8 cellular contexts compared by ENCODE assay signal in the genomic region with DNA sequence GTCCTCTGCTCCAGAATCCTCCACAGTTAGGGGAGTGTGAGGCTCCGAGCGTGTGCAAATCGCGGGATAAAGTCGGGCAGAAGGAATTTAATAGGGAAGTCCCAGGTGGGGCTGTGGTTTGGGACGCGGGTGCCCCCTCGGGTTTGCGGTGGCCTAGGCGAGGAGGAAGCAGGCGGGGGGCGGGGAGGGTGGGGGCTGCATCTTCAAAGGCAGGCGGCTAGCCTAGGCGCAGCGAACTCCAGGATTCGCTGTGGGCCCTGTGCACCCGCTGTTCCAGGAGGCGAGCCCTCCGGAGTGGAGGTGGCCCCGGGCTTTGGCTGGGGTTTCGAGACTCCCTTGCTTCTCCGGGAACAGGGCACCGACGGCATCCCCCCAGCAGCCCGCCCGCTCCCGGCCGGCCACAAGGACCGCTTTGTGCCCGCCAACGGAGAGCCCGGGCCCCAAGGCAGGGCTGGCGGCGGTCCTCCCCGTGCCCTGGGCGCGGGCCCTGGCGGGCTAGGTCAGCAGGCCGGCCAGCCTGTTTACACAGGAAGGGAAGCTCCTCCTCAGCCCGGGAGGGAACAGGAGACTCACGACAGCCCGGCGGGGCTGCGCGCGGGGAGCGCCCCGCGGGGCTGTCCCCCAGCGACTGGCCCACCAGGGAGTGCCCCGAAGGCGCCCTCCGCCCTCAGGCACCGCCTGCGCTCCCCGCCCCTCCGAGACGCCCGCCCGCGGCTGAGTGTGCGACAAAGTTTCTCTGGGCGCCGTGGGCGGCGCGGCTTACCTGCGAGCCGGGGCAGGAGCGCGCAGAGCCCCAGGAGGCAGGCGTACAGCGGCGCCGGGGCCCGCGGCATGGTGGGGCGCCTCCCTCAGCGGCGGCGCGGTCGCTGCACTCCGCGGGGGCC. TPM values are rescaled to one million over a fixed set of nuclear protein-coding genes. Genes with fewer than 3 reads are reported as not detected.
DNase-seq lines count a peak whose midpoint lies in the region; ATAC-seq and TF ChIP-seq lines count a peak whose summit lies in the region.

No MANE protein-coding gene starts in this region.

- TF ChIP-seq POLR2A in lower leg skin (IDR thresholded peaks at IDR 0.05): no peak

- DNase-seq in AG04450 (ENCODE audit: low read depth, low spot score) (no peak), UCSD-AML1 (lab: John Stamatoyannopoulos, UW; ENCODE audit: unreplicated experiment) (peak; percentile 37), colonic mucosa (peak; percentile 75), lower leg skin (ENCODE audit: low spot score in 2 of 2) (peak in 1 of 2 donors; percentile 90), DMS79 (lab: John Stamatoyannopoulos, UW) (no peak)
- DNase-seq in stimulated activated CD4-positive, alpha-beta T cell treated with anti-CD3 and anti-CD28 coated beads, TNF-alpha, amount 100 ng/mL, for 4 hours (ENCODE audit: low read depth in 3 of 3): peak in 2 of 3 experiments; percentile 20 to 38

- H3K9me3 ChIP-seq in AG04450 (ENCODE audit: control insufficient read depth, insufficient read depth, low read length) (no peaks in the 10 kb centered on the region; the same call in 1 of the 2 replicates), colonic mucosa (no peaks in the 10 kb centered on the region)

- H3K36me3 ChIP-seq in colonic mucosa: no peaks in the 10 kb centered on the region

- POLR2A ChIA-PET in AG04450 (lab: Yijun Ruan, JAX): interaction anchor here (0.7 to 1.7 kb wide), 5 partner anchors 51 to 125 kb away, joined by 3 to 5 read pairs (median 4); no protein-coding TSS in a partner anchor

- H3K4me1 ChIP-seq in colonic mucosa: no peaks in the 10 kb centered on the region

- peak; percentile 63 for ATAC-seq in GM18867 (IDR thresholded peaks at IDR 0.05; ENCODE audit: unreplicated experiment)
- peak; percentile 55 for ATAC-seq in HG03175 (IDR thresholded peaks at IDR 0.05; ENCODE audit: unreplicated experiment)

- CTCF ChIA-PET in AG04450 (lab: Charles Lee): interaction anchor here (0.5 to 0.9 kb wide), 2 partner anchors 125 to 137 kb away, joined by 3 read pairs; no protein-coding TSS in a partner anchor

- 0% methylated on average over 19 to 41 of the region's 85 CpGs for WGBS in lower leg skin, 2 donors

- peak overlapping the region; percentile 21 for H3K27ac ChIP-seq in AG04450 (ENCODE audit: low read depth, low read length)
- H3K27ac ChIP-seq in colonic mucosa: peak overlapping the region; percentile 87

- no peaks in the 10 kb centered on the region for H3K27me3 ChIP-seq in AG04450 (ENCODE audit: control insufficient read depth, insufficient read depth, low read length)
- H3K27me3 ChIP-seq in colonic mucosa: no peaks in the 10 kb centered on the region

- intact Hi-C loops in colonic mucosa (cut with DNase I) (no loop called here), lower leg skin (cut with DNase I; ENCODE audit: low total_unique reads) (no loop called here)

- H3K4me3 ChIP-seq in AG04450 (ENCODE audit: low read depth, low read length): peak overlapping the region; percentile 70
- peak overlapping the region; percentile 67 for H3K4me3 ChIP-seq in colonic mucosa
- H3K4me3 ChIP-seq in lower leg skin (ENCODE audit: low read depth, poor library complexity, severe bottlenecking): peak overlapping the region; percentile 80

- H3K9ac ChIP-seq in colonic mucosa (ENCODE audit: low read depth in 2 of 2, low read length in 2 of 2): peak overlapping the region; percentile 62 to 75

- TF ChIP-seq CTCF in AG04450 (IDR thresholded peaks at IDR 0.05; ENCODE audit: low read depth, low read length): no peak
- no peak for TF ChIP-seq CTCF in colonic mucosa (IDR thresholded peaks at IDR 0.05)
- no peak for TF ChIP-seq CTCF in lower leg skin (IDR thresholded peaks at IDR 0.05)

RNA-seq across cellular contexts. Expression of a gene that starts 0.8 kb away (rescaled TPM):
- polyA plus RNA-seq in AG04450 (2011; rRNA removed): 127 and 207 TPM in 2 replicates
- polyA minus RNA-seq in AG04450 (2011; rRNA and poly(A)+ RNA removed): 165 and 221 TPM in 2 replicates
- 10 to 100 TPM; 74.4 to 74.8 TPM for total RNA-seq in colonic mucosa
- total RNA-seq in lower leg skin: 100 to 1,000 TPM; 210 to 414 (median 286) TPM

RNA-seq across cellular contexts. Expression of a gene that starts 48.1 kb away (rescaled TPM):
- 0.12 TPM in 1 of 2 replicates, not detected in the other for polyA plus RNA-seq in AG04450 (2011; rRNA removed)
- polyA minus RNA-seq in AG04450 (2011; rRNA and poly(A)+ RNA removed): not detected in 2 replicates
- 100 to 1,000 TPM; 360 to 853 TPM for total RNA-seq in colonic mucosa
- not detected for total RNA-seq in lower leg skin

Comparison
In these comparisons a context has a peak if more than half of its experiments do, and no peak if none do; other contexts are left out.
1. DNase-seq: peak in UCSD-AML1 (single experiment), colonic mucosa (single experiment) and stimulated activated CD4-positive, alpha-beta T cell treated with anti-CD3 and anti-CD28 coated beads, TNF-alpha, amount 100 ng/mL, for 4 hours (2 of 3); none in AG04450 (single experiment) and DMS79 (single experiment).
2. RNA of a gene that starts 48.1 kb away (total RNA-seq): 360 to 853 TPM in colonic mucosa; not detected in lower leg skin; every median in the first group is over 100 times any median in the second.
3. Peak in every context shown above with its lines, with median percentiles within 50 percentile points of each other: H3K4me3 ChIP-seq.